ENCODE assay signal across 9 cellular contexts in genomic region chr7:43904533-43905208, GRCh38. TPM values are rescaled to one million over a fixed set of nuclear protein-coding genes. Genes with fewer than 3 reads are reported as not detected.
DNase-seq lines count a peak whose midpoint lies in the region; ATAC-seq and TF ChIP-seq lines count a peak whose summit lies in the region.
"Had no signal": no experiment of that assay in that cellular context is flagged by ENCODE, and none has a peak within 500 bp of the region (broad histone marks: within the 10 kb centered on the region; RNA-seq: fewer than 3 reads in every experiment).

No MANE protein-coding gene starts in this region.

- H2AFZ ChIP-seq in osteoblast (ENCODE audit: low read length): no peak overlapping the region

- H3K36me3 ChIP-seq in CD8-positive, alpha-beta T cell (ENCODE audit: insufficient read depth, low read length): no peaks in the 10 kb centered on the region
- no peaks in the 10 kb centered on the region for H3K36me3 ChIP-seq in NT2/D1 (ENCODE audit: insufficient read depth, insufficient read length, low read length)
- peaks cover 2% of the 10 kb centered on the region for H3K36me3 ChIP-seq in endocrine pancreas (ENCODE audit: control insufficient read depth, insufficient read depth, low read length)
- H3K36me3 ChIP-seq in osteoblast (ENCODE audit: insufficient read depth, low read length): peaks cover 3% of the 10 kb centered on the region

- H3K79me2 ChIP-seq in osteoblast (ENCODE audit: insufficient read depth, low read length): peaks cover 65% of the 10 kb centered on the region

- no peak for DNase-seq in CD8-positive, alpha-beta T cell
- DNase-seq in NT2/D1 (ENCODE audit: low read depth, low spot score) (no peak), osteoblast (ENCODE audit: insufficient read length, low spot score, missing footprints) (peak; percentile 77), DMS114 treated with DMSO at 0.1 percent for 48 hours (lab: John Stamatoyannopoulos, UW; ENCODE audit: unreplicated experiment) (no peak), H4 (ENCODE audit: low spot score) (no peak), glomerular visceral epithelial cell (ENCODE audit: extremely low spot score) (no peak)
- no peak for DNase-seq in activated T-helper 2 cell treated with anti-CD3 and anti-CD28 coated beads, Interferon-gamma antibody, Interleukin-2, Interleukin-4, amounts not matched to agents 10 μg/mL and 5 μg/mL and 100 μg/mL, durations not matched to agents 14 hours and 24 hours and 36 hours (ENCODE audit: low spot score)
- DNase-seq: T-helper 9 cell had no signal

- no peak for ATAC-seq in CD8-positive, alpha-beta T cell

- H3K4me2 ChIP-seq in osteoblast (ENCODE audit: insufficient read depth, low read length): peak overlapping the region; percentile 74

- H3K9me3 ChIP-seq in CD8-positive, alpha-beta T cell (ENCODE audit: low read length): no peaks in the 10 kb centered on the region
- H3K9me3 ChIP-seq in NT2/D1 (ENCODE audit: insufficient read depth, low read length) (no peaks in the 10 kb centered on the region), endocrine pancreas (ENCODE audit: control insufficient read depth, low read length) (no peaks in the 10 kb centered on the region), osteoblast (ENCODE audit: low read depth, low read length) (no peaks in the 10 kb centered on the region)

- no peaks in the 10 kb centered on the region for H3K9me3 Mint-ChIP-seq in CD8-positive, alpha-beta T cell
- no peaks in the 10 kb centered on the region for H3K9me3 Mint-ChIP-seq in activated T-helper 2 cell treated with anti-CD3 and anti-CD28 coated beads, Interferon-gamma antibody, Interleukin-2, Interleukin-4, amounts not matched to agents 10 μg/mL and 5 μg/mL and 100 μg/mL, durations not matched to agents 14 hours and 24 hours and 36 hours

- POLR2A ChIA-PET in CD8-positive, alpha-beta T cell (lab: Charles Lee): interaction anchor here (0.5 to 1.8 kb wide), 3 partner anchors 11 to 239 kb away, joined by 3 to 6 read pairs (median 3); partner anchors contain the start of gene MRPS24

- H3K27me3 Mint-ChIP-seq in CD8-positive, alpha-beta T cell (ENCODE audit: low read depth): no peaks in the 10 kb centered on the region
- no peaks in the 10 kb centered on the region for H3K27me3 Mint-ChIP-seq in activated T-helper 2 cell treated with anti-CD3 and anti-CD28 coated beads, Interferon-gamma antibody, Interleukin-2, Interleukin-4, amounts not matched to agents 10 μg/mL and 5 μg/mL and 100 μg/mL, durations not matched to agents 14 hours and 24 hours and 36 hours (ENCODE audit: low read depth)

- no peak overlapping the region for H3K4me3 ChIP-seq in CD8-positive, alpha-beta T cell (ENCODE audit: low read depth, low read length)
- H3K4me3 ChIP-seq in NT2/D1 (ENCODE audit: insufficient read length, low read depth) (peak overlapping the region; percentile 25), endocrine pancreas (ENCODE audit: control insufficient read depth, insufficient read depth, low read length) (peak overlapping the region; percentile 11), osteoblast (ENCODE audit: insufficient read depth, low read length) (peak overlapping the region; percentile 80)

- intact Hi-C loops in CD8-positive, alpha-beta T cell (cut with DNase I, micrococcal nuclease): no loop called here
- intact Hi-C loops in activated T-helper 2 cell treated with anti-CD3 and anti-CD28 coated beads, Interferon-gamma antibody, Interleukin-2, Interleukin-4, amounts not matched to agents 10 μg/mL and 5 μg/mL and 100 μg/mL, durations not matched to agents 14 hours and 24 hours and 36 hours (cut with micrococcal nuclease): no loop called here

- peaks cover 43% of the 10 kb centered on the region for H3K4me1 Mint-ChIP-seq in CD8-positive, alpha-beta T cell (ENCODE audit: low read depth)
- peaks cover 22% of the 10 kb centered on the region for H3K4me1 Mint-ChIP-seq in activated T-helper 2 cell treated with anti-CD3 and anti-CD28 coated beads, Interferon-gamma antibody, Interleukin-2, Interleukin-4, amounts not matched to agents 10 μg/mL and 5 μg/mL and 100 μg/mL, durations not matched to agents 14 hours and 24 hours and 36 hours (ENCODE audit: low read depth)

- no peak for TF ChIP-seq CTCF in CD8-positive, alpha-beta T cell (IDR thresholded peaks at IDR 0.05)
- TF ChIP-seq CTCF in osteoblast (IDR thresholded peaks at IDR 0.05; ENCODE audit: extremely low read depth, low read depth, low read length): no peak

- H4K20me1 ChIP-seq in osteoblast (ENCODE audit: insufficient read depth, low read length): peaks cover 37% of the 10 kb centered on the region

- H3K4me1 ChIP-seq in CD8-positive, alpha-beta T cell (ENCODE audit: insufficient read depth, low read length): peaks cover 26% of the 10 kb centered on the region
- H3K4me1 ChIP-seq in NT2/D1 (ENCODE audit: insufficient read depth, insufficient read length) (peaks cover 4% of the 10 kb centered on the region), endocrine pancreas (ENCODE audit: control insufficient read depth, insufficient read depth, low read length) (no peaks in the 10 kb centered on the region), osteoblast (ENCODE audit: insufficient read depth, low read length) (peaks cover 19% of the 10 kb centered on the region)

- no peak overlapping the region for H3K27ac ChIP-seq in CD8-positive, alpha-beta T cell (ENCODE audit: low read depth, low read length)
- H3K27ac ChIP-seq in osteoblast (ENCODE audit: low read depth, low read length): peak overlapping the region; percentile 79

- no peak overlapping the region for H3K9ac ChIP-seq in NT2/D1 (ENCODE audit: insufficient read length, low read depth)
- no peak overlapping the region for H3K9ac ChIP-seq in endocrine pancreas (ENCODE audit: control insufficient read depth, insufficient read depth, low read length)

- H3K4me3 Mint-ChIP-seq in CD8-positive, alpha-beta T cell: peak overlapping the region; percentile 94
- H3K4me3 Mint-ChIP-seq in activated T-helper 2 cell treated with anti-CD3 and anti-CD28 coated beads, Interferon-gamma antibody, Interleukin-2, Interleukin-4, amounts not matched to agents 10 μg/mL and 5 μg/mL and 100 μg/mL, durations not matched to agents 14 hours and 24 hours and 36 hours (ENCODE audit: low read depth): no peak overlapping the region

- CTCF ChIA-PET in CD8-positive, alpha-beta T cell (lab: Charles Lee): no interaction called here

- H3K27ac Mint-ChIP-seq in CD8-positive, alpha-beta T cell: peak overlapping the region; percentile 1
- H3K27ac Mint-ChIP-seq in activated T-helper 2 cell treated with anti-CD3 and anti-CD28 coated beads, Interferon-gamma antibody, Interleukin-2, Interleukin-4, amounts not matched to agents 10 μg/mL and 5 μg/mL and 100 μg/mL, durations not matched to agents 14 hours and 24 hours and 36 hours: no peak overlapping the region

- H3K36me3 Mint-ChIP-seq in CD8-positive, alpha-beta T cell: peaks cover 6% of the 10 kb centered on the region
- no peaks in the 10 kb centered on the region for H3K36me3 Mint-ChIP-seq in activated T-helper 2 cell treated with anti-CD3 and anti-CD28 coated beads, Interferon-gamma antibody, Interleukin-2, Interleukin-4, amounts not matched to agents 10 μg/mL and 5 μg/mL and 100 μg/mL, durations not matched to agents 14 hours and 24 hours and 36 hours (ENCODE audit: low read depth)

- H3K27me3 ChIP-seq in CD8-positive, alpha-beta T cell (ENCODE audit: insufficient read depth, low read length): no peaks in the 10 kb centered on the region
- H3K27me3 ChIP-seq in NT2/D1 (ENCODE audit: insufficient read depth, insufficient read length) (peaks cover 14% of the 10 kb centered on the region), endocrine pancreas (ENCODE audit: control insufficient read depth, insufficient read depth, low read length) (no peaks in the 10 kb centered on the region), osteoblast (ENCODE audit: insufficient read depth, low read length) (no peaks in the 10 kb centered on the region)

RNA-seq across cellular contexts. Expression of gene URGCP, which starts 1.7 kb away (rescaled TPM):
- 10 to 100 TPM; 24.5 to 25.0 TPM for total RNA-seq in CD8-positive, alpha-beta T cell
- 28.9 and 30.4 TPM in 2 replicates for total RNA-seq in osteoblast
- total RNA-seq in activated T-helper 2 cell treated with anti-CD3 and anti-CD28 coated beads, Interferon-gamma antibody, Interleukin-2, Interleukin-4, amounts not matched to agents 10 μg/mL and 5 μg/mL and 100 μg/mL, durations not matched to agents 14 hours and 24 hours and 36 hours: 23.7 and 27.6 TPM in 2 replicates
- total RNA-seq in H4 (2014; rRNA removed; shearing (Covaris generic)): 32.1 and 40.9 TPM in 2 replicates

RNA-seq across cellular contexts. Expression of gene UBE2D4, which starts 21.6 kb away (rescaled TPM):
- total RNA-seq in CD8-positive, alpha-beta T cell: 1 to 10 TPM; 6.8 to 8.4 TPM
- 19.2 and 22.1 TPM in 2 replicates for total RNA-seq in osteoblast
- 10.5 and 12.6 TPM in 2 replicates for total RNA-seq in activated T-helper 2 cell treated with anti-CD3 and anti-CD28 coated beads, Interferon-gamma antibody, Interleukin-2, Interleukin-4, amounts not matched to agents 10 μg/mL and 5 μg/mL and 100 μg/mL, durations not matched to agents 14 hours and 24 hours and 36 hours
- total RNA-seq in H4 (2014; rRNA removed; shearing (Covaris generic)): 34.0 and 35.7 TPM in 2 replicates

RNA-seq across cellular contexts. Expression of gene MRPS24, which starts 35.4 kb away (rescaled TPM):
- total RNA-seq in CD8-positive, alpha-beta T cell: 10 to 100 TPM; 61.7 to 74.4 TPM
- 69.0 and 93.7 TPM in 2 replicates for total RNA-seq in osteoblast
- total RNA-seq in activated T-helper 2 cell treated with anti-CD3 and anti-CD28 coated beads, Interferon-gamma antibody, Interleukin-2, Interleukin-4, amounts not matched to agents 10 μg/mL and 5 μg/mL and 100 μg/mL, durations not matched to agents 14 hours and 24 hours and 36 hours: 106 and 108 TPM in 2 replicates
- total RNA-seq in H4 (2014; rRNA removed; shearing (Covaris generic)): 308 and 368 TPM in 2 replicates
